Comparison of ENCODE assay signal across 12 cellular contexts in the genomic region with DNA sequence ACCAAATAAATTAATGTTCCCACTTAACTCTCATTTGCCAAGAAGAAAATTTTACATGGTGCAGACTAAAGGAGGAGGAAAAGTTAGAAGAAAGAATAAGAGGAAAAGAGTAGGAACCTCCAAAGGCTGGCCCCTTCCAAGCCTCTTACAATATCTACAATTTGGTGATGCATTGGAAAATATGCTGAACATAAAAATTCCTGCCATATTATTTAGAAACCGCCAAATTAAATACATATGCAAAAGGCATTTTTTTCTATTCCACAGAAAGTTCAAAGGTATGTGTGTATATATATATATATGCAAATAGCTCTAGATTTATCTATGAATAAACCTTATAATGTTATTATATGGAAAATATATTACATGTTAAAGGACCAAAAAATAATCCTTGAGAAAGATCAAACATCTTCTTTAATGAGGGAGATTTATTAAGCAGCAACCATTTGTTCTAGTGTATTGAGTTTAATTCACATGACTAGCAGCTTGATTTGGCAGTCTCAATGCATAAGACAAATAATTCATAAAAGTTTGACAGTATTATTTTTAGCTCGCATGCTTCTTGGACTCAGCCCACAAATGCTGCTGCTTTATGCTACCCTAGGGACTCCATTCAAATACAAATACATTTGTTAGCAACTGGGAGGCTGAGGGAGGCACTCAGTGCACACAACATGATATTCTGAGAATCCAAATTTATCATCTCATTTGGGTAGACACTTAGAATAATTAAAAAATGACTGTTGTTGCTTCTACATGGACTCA.
DNase-seq lines count a peak whose midpoint lies in the region; ATAC-seq and TF ChIP-seq lines count a peak whose summit lies in the region.
"Had no signal": no experiment of that assay in that cellular context is flagged by ENCODE, and none has a peak within 500 bp of the region (broad histone marks: within the 10 kb centered on the region; RNA-seq: fewer than 3 reads in every experiment).

No MANE protein-coding gene starts in this region.

- no peaks in the 10 kb centered on the region for H3K9me3 ChIP-seq in Panc1 (ENCODE audit: control insufficient read depth, insufficient read depth, low read depth, low read length)
- no peaks in the 10 kb centered on the region for H3K9me3 ChIP-seq in left ventricle myocardium inferior (replicated peaks)
- H3K9me3 ChIP-seq in suprapubic skin: no peaks in the 10 kb centered on the region
- no peaks in the 10 kb centered on the region for H3K9me3 ChIP-seq in Peyer's patch
- H3K9me3 ChIP-seq: SJSA1 had no signal

- H3K27me3 ChIP-seq in Panc1 (ENCODE audit: control insufficient read depth, insufficient read depth, low read length) (no peaks in the 10 kb centered on the region), left ventricle myocardium inferior (ENCODE audit: low read depth) (no peaks in the 10 kb centered on the region), suprapubic skin (no peaks in the 10 kb centered on the region), Peyer's patch (no peaks in the 10 kb centered on the region)
- H3K27me3 ChIP-seq: SJSA1 had no signal

- peaks cover 5% of the 10 kb centered on the region for H3K36me3 Mint-ChIP-seq in HFFc6 (ENCODE audit: low read depth)

- CTCF ChIA-PET in Panc1 (lab: Charles Lee): no interaction called here

- in situ Hi-C loops in Panc1 (cut with HindIII; ENCODE audit: low pct_unique_long_range_greater_than_20kb, low sequenced_read_pairs): no loop called here

- TF ChIP-seq CTCF in HFFc6 (IDR thresholded peaks at IDR 0.05): no peak
- no peak for TF ChIP-seq CTCF in Panc1 (IDR thresholded peaks at IDR 0.05)
- TF ChIP-seq CTCF in left ventricle myocardium inferior (IDR thresholded peaks at IDR 0.05; ENCODE audit: borderline replicate concordance): no peak
- no peak for TF ChIP-seq CTCF in suprapubic skin (IDR thresholded peaks at IDR 0.05)
- no peak for TF ChIP-seq CTCF in Peyer's patch (IDR thresholded peaks at IDR 0.05)

- 22% methylated on average over 2 of the region's 2 CpGs for WGBS in suprapubic skin

- TF ChIP-seq POLR2A in suprapubic skin (IDR thresholded peaks at IDR 0.05): no peak
- TF ChIP-seq POLR2A in Peyer's patch (IDR thresholded peaks at IDR 0.05): no peak

- POLR2A ChIA-PET in Panc1 (lab: Charles Lee): no interaction called here

- H3K9me3 Mint-ChIP-seq in HFFc6: no peaks in the 10 kb centered on the region

- H3K36me3 ChIP-seq in Panc1 (ENCODE audit: control insufficient read depth, insufficient read depth, low read length): no peaks in the 10 kb centered on the region
- no peaks in the 10 kb centered on the region for H3K36me3 ChIP-seq in left ventricle myocardium inferior
- H3K36me3 ChIP-seq in suprapubic skin: no peaks in the 10 kb centered on the region
- H3K36me3 ChIP-seq in Peyer's patch: no peaks in the 10 kb centered on the region
- H3K36me3 ChIP-seq: SJSA1 had no signal

- TF ChIP-seq EP300 in suprapubic skin (IDR thresholded peaks at IDR 0.05): no peak

- no TSS peak for BruUV-seq in Panc1 (replicated peaks; lab: Mats Ljungman, UMichigan)

- peak overlapping the region; percentile 49; the same call in 1 of the 2 replicates for H3K4me3 Mint-ChIP-seq in HFFc6
- H3K4me3 Mint-ChIP-seq: stimulated activated memory B cell treated with anti-CD40 and anti-IgM and Interleukin-4, amounts not matched to agents 10 μg/mL and 1 μg/mL and 100 μg/mL, for 72 hours had no signal

- intact Hi-C loops in Panc1 (cut with micrococcal nuclease; ENCODE audit: unreplicated experiment) (no loop called here), left ventricle myocardium inferior (cut with micrococcal nuclease) (no loop called here)

- H3K27ac Mint-ChIP-seq in HFFc6: no peak overlapping the region; the same call in 1 of the 2 replicates
- H3K27ac Mint-ChIP-seq: stimulated activated memory B cell treated with anti-CD40 and anti-IgM and Interleukin-4, amounts not matched to agents 10 μg/mL and 1 μg/mL and 100 μg/mL, for 72 hours had no signal

- peaks cover 3% of the 10 kb centered on the region for H3K27me3 Mint-ChIP-seq in HFFc6 (ENCODE audit: insufficient read depth)
- H3K27me3 Mint-ChIP-seq: stimulated activated memory B cell treated with anti-CD40 and anti-IgM and Interleukin-4, amounts not matched to agents 10 μg/mL and 1 μg/mL and 100 μg/mL, for 72 hours had no signal

- H3K4me1 ChIP-seq in Panc1 (ENCODE audit: control insufficient read depth, insufficient read depth, low read length) (peaks cover 30% of the 10 kb centered on the region; the same call in 1 of the 2 replicates), left ventricle myocardium inferior (peaks cover 33% of the 10 kb centered on the region), suprapubic skin (peaks cover 17% of the 10 kb centered on the region), Peyer's patch (no peaks in the 10 kb centered on the region)

- H3K4me3 ChIP-seq in Panc1 (ENCODE audit: low read depth in 2 of 2, low read length in 2 of 2) (no peak overlapping the region), left ventricle myocardium inferior (no peak overlapping the region), suprapubic skin (no peak overlapping the region), Peyer's patch (no peak overlapping the region)
- H3K4me3 ChIP-seq: SJSA1 had no signal

- peak overlapping the region; percentile 54; the same call in 1 of the 2 replicates for H3K27ac ChIP-seq in Panc1 (ENCODE audit: low read length)
- peak overlapping the region; percentile 76 for H3K27ac ChIP-seq in left ventricle myocardium inferior (replicated peaks)
- H3K27ac ChIP-seq in suprapubic skin: peak overlapping the region; percentile 53
- peak overlapping the region in 2 of 4 donors; percentile 11 to 45 for H3K27ac ChIP-seq in Peyer's patch
- H3K27ac ChIP-seq: SJSA1 had no signal

- H3K4me1 Mint-ChIP-seq in HFFc6 (ENCODE audit: low read depth): peaks cover 44% of the 10 kb centered on the region
- H3K4me1 Mint-ChIP-seq: stimulated activated memory B cell treated with anti-CD40 and anti-IgM and Interleukin-4, amounts not matched to agents 10 μg/mL and 1 μg/mL and 100 μg/mL, for 72 hours had no signal

- no peak for DNase-seq in HFFc6
- DNase-seq in Panc1 (ENCODE audit: low read depth, low spot score): no peak
- no peak for DNase-seq in left ventricle myocardium inferior
- DNase-seq in suprapubic skin (ENCODE audit: low spot score in 2 of 2): no peak
- DNase-seq in Peyer's patch: no peak
- no peak for DNase-seq in LoVo (ENCODE audit: low spot score)
- DNase-seq: activated CD8-positive, alpha-beta memory T cell treated with anti-CD3 and anti-CD28 coated beads for 24 hours; GDM1; midbrain had no signal

- ATAC-seq in Panc1 (no peak), HG02571 (IDR thresholded peaks at IDR 0.05; ENCODE audit: unreplicated experiment) (no peak)
- ATAC-seq: stimulated activated memory B cell treated with anti-CD40 and anti-IgM and Interleukin-4, amounts not matched to agents 10 μg/mL and 1 μg/mL and 100 μg/mL, for 72 hours had no signal
